8 cellular contexts compared by ENCODE assay signal in genomic region chr19:57389730-57390598, GRCh38. TPM values are rescaled to one million over a fixed set of nuclear protein-coding genes. Genes with fewer than 3 reads are reported as not detected.
A peak's percentile ranks its signal among the peaks of the same experiment; 100 is the strongest.
DNase-seq lines count a peak whose midpoint lies in the region; ATAC-seq and TF ChIP-seq lines count a peak whose summit lies in the region.

TSS of gene ZNF548 (plus strand) at chr19:57389854. CDS start at chr19:57390100, 246 bp downstream.

- BruUV-seq in IMR-90 (replicated peaks; lab: Mats Ljungman, UMichigan), result no TSS peak

- peak within 1 kb of the TSS; percentile 93 for H2AK9ac ChIP-seq in IMR-90 (replicated peaks; ENCODE audit: low read depth, low read length, poor library complexity)

- TF ChIP-seq CTCF in IMR-90 (conservative IDR thresholded peaks at IDR 0.05; ENCODE audit: low read depth, low read length) (peak; percentile 34), epithelial cell of esophagus (IDR thresholded peaks at IDR 0.05; ENCODE audit: insufficient read depth, low read depth, low read length, missing control alignments) (no peak), mucosa of descending colon (IDR thresholded peaks at IDR 0.05) (no peak)

- peak within 1 kb of the TSS; percentile 11; the same call in 1 of the 2 replicates for H3K18ac ChIP-seq in IMR-90 (ENCODE audit: low read depth, low read length)

- no peaks in the 10 kb centered on the region for H3K9me1 ChIP-seq in IMR-90 (ENCODE audit: insufficient read depth, low read length)

- DNase-seq in DMS153 (lab: John Stamatoyannopoulos, UW) (peak; percentile 96), IMR-90 (peak; percentile 100), OCI-M2 (lab: John Stamatoyannopoulos, UW; ENCODE audit: unreplicated experiment) (peak; percentile 97), activated T-cell treated with anti-CD3 and anti-CD28 coated beads for 4 hours (peak; percentile 98), epithelial cell of esophagus (ENCODE audit: low read depth) (peak; percentile 98), mucosa of descending colon (peak; percentile 92 to 96 (median 96))
- DNase-seq in stimulated activated CD8-positive, alpha-beta memory T cell treated with anti-CD3 and anti-CD28 coated beads, Interleukin-4, amount 100 ng/mL, for 24 hours (ENCODE audit: low read depth), result peak; percentile 99

- peak within 1 kb of the TSS; percentile 49 for H3K9ac ChIP-seq in IMR-90 (ENCODE audit: low read depth, low read length)

- H3K56ac ChIP-seq in IMR-90 (ENCODE audit: extremely low read depth, insufficient read depth, low read length), result peak within 1 kb of the TSS; percentile 65

- H2BK120ac ChIP-seq in IMR-90 (ENCODE audit: low read depth, low read length), result peak within 1 kb of the TSS; percentile 27

- peak within 1 kb of the TSS; percentile 67 for H2BK5ac ChIP-seq in IMR-90 (ENCODE audit: low read depth, low read length, poor library complexity, severe bottlenecking)

- H4K20me1 ChIP-seq in IMR-90 (ENCODE audit: insufficient read depth, low read length), result peaks cover 4% of the 10 kb centered on the region; the same call in 1 of the 2 replicates

- no peaks in the 10 kb centered on the region for H3K27me3 ChIP-seq in IMR-90 (ENCODE audit: control insufficient read depth, insufficient read depth, low read length)

- dilution Hi-C loops in IMR-90 (cut with HindIII; ENCODE audit: low sequenced_read_pairs, unreplicated experiment), result no loop called here

- peak within 1 kb of the TSS; percentile 16; the same call in 1 of the 2 replicates for H2BK20ac ChIP-seq in IMR-90 (ENCODE audit: low read depth, low read length)

- in situ Hi-C loops in IMR-90 (cut with MboI; ENCODE audit: low sequenced_read_pairs), result loop anchor here (25.0 kb wide), 1 partner anchor 978 kb away; the partner anchor contains the start of gene ZNF583

- POLR2A ChIA-PET in IMR-90 (lab: Charles Lee; ENCODE audit: unreplicated experiment), result interaction anchor here (0.5 to 1.0 kb wide), 2 partner anchors 27 to 285 kb away, joined by 3 read pairs; no protein-coding TSS in a partner anchor

- peak; percentile 87 for TF ChIP-seq POLR2A in IMR-90 (IDR thresholded peaks at IDR 0.05; ENCODE audit: low read depth, low read length)

- H4K8ac ChIP-seq in IMR-90 (ENCODE audit: low read depth in 2 of 2, low read length in 2 of 2), result peak within 1 kb of the TSS; percentile 98

- H3K4me3 ChIP-seq in IMR-90 (ENCODE audit: insufficient read depth, low read depth, low read length) (peak within 1 kb of the TSS; percentile 50), epithelial cell of esophagus (ENCODE audit: low read length) (peak within 1 kb of the TSS; percentile 94), mucosa of descending colon (peak within 1 kb of the TSS; percentile 70)

- no peak for TF ChIP-seq RAD21 in IMR-90 (IDR thresholded peaks at IDR 0.05; ENCODE audit: low read length)

- peak within 1 kb of the TSS; percentile 50; the same call in 1 of the 2 replicates for H3K23ac ChIP-seq in IMR-90 (ENCODE audit: low read depth, low read length)

- H3K4me1 ChIP-seq in IMR-90 (ENCODE audit: control insufficient read depth, insufficient read depth, low read length) (peaks cover 2% of the 10 kb centered on the region; the same call in 1 of the 2 replicates), mucosa of descending colon (ENCODE audit: low read depth) (no peaks in the 10 kb centered on the region)

- 0% methylated on average over 28 of the region's 50 CpGs; no CpG with 5 or more reads in 1 of the 2 experiments for WGBS in IMR-90 (ENCODE audit: extremely low coverage in 2 of 2, insufficient read length in 1 of 2), 2 experiments

- H2BK15ac ChIP-seq in IMR-90 (ENCODE audit: low read depth, low read length), result peak within 1 kb of the TSS; percentile 96

- H3K14ac ChIP-seq in IMR-90 (replicated peaks; ENCODE audit: low read depth, low read length), result peak within 1 kb of the TSS; percentile 66

- peak within 1 kb of the TSS; percentile 95 for H2AFZ ChIP-seq in IMR-90 (replicated peaks; ENCODE audit: low read length, poor library complexity)

- CTCF ChIA-PET in IMR-90 (lab: Yijun Ruan, JAX), result interaction anchor here (0.7 to 1.0 kb wide), 2 partner anchors 16 to 23 kb away, joined by 3 to 4 read pairs; no protein-coding TSS in a partner anchor

- peak within 1 kb of the TSS; percentile 84 for H3K4me2 ChIP-seq in IMR-90 (ENCODE audit: low read depth, low read length)

- ATAC-seq in GM21528 (IDR thresholded peaks at IDR 0.05; ENCODE audit: low FRiP score, unreplicated experiment) (peak; percentile 98), IMR-90 (ENCODE audit: low read depth) (peak; percentile 96), mucosa of descending colon (peak; percentile 100)

- intact Hi-C loops in IMR-90 (cut with micrococcal nuclease), result no loop called here
- intact Hi-C loops in mucosa of descending colon (cut with DNase I, micrococcal nuclease), result no loop called here

- H3K79me1 ChIP-seq in IMR-90 (ENCODE audit: low read depth in 1 of 2, low read length in 2 of 2), result peaks cover 4 to 31% of the 10 kb centered on the region in 2 experiments; a peak in 3 of 4 replicates

- peak within 1 kb of the TSS; percentile 72 for H4K91ac ChIP-seq in IMR-90 (ENCODE audit: insufficient read depth, low read depth, low read length)

- peak within 1 kb of the TSS; percentile 51 for H3K4ac ChIP-seq in IMR-90 (ENCODE audit: low read depth, low read length)

- H2AK5ac ChIP-seq in IMR-90 (ENCODE audit: low read depth, low read length), result peak within 1 kb of the TSS; percentile 50

- H3K36me3 ChIP-seq in IMR-90 (ENCODE audit: control insufficient read depth, insufficient read depth, low read length) (peaks cover 8% of the 10 kb centered on the region), mucosa of descending colon (ENCODE audit: low read depth) (no peaks in the 10 kb centered on the region)

- peak within 1 kb of the TSS; percentile 93 for H4K5ac ChIP-seq in IMR-90 (ENCODE audit: low read depth, low read length)

- H3K9me3 ChIP-seq in IMR-90 (ENCODE audit: control insufficient read depth, insufficient read depth, low read length) (no peaks in the 10 kb centered on the region), mucosa of descending colon (peaks cover 12% of the 10 kb centered on the region)

- H3K27ac ChIP-seq in IMR-90 (ENCODE audit: insufficient read depth, low read length), result peak within 1 kb of the TSS; percentile 31

TF ChIP-seq in IMR-90, 13 proteins besides CTCF, POLR2A, EP300 and RAD21:
- 0 out of 2 replicates have a peak, but pooled peaks have one; percentile 23 for TF ChIP-seq MAZ (IDR thresholded peaks at IDR 0.05; ENCODE audit: borderline replicate concordance, low read depth, low read length)
- no peak for TF ChIP-seq CHD1 (IDR thresholded peaks at IDR 0.05; ENCODE audit: low read depth, low read length)
- 0 out of 2 replicates have a peak, but pooled peaks have one; percentile 8 for TF ChIP-seq SMC3 (IDR thresholded peaks at IDR 0.05; ENCODE audit: low read depth, low read length)
- no peak for TF ChIP-seq MAFK (IDR thresholded peaks at IDR 0.05; ENCODE audit: low read depth, low read length)
- TF ChIP-seq CEBPB (IDR thresholded peaks at IDR 0.05; ENCODE audit: low read depth, low read length), result peak; percentile 95
- TF ChIP-seq FOS (IDR thresholded peaks at IDR 0.05; ENCODE audit: low read depth, low read length), result peak; percentile 53
- TF ChIP-seq BHLHE40 (IDR thresholded peaks at IDR 0.05; ENCODE audit: low read depth, low read length), result 0 out of 2 replicates have a peak, but pooled peaks have one; percentile 6
- TF ChIP-seq NFE2L2 (IDR thresholded peaks at IDR 0.05; ENCODE audit: low read depth, low read length), result no peak; the same call in 1 of the 2 replicates

RNA-seq across cellular contexts. Expression of gene ZNF548, which starts in this region (rescaled TPM):
- total RNA-seq in IMR-90 (2012; rRNA removed) (23.9 and 24.2 TPM in 2 replicates), mucosa of descending colon (10 to 100 TPM in 2 of 3 donors, 1 to 10 TPM in 1; 8.3 to 23.2 (median 10.3) TPM)
- 6.9 and 7.5 TPM in 2 replicates for polyA plus RNA-seq in IMR-90 (2012; rRNA removed)
- polyA plus RNA-seq in IMR-90 (2012; cell fraction: cytosol; rRNA removed), result 6.4 and 11.3 TPM in 2 replicates
- 14.0 and 23.8 TPM in 2 replicates for polyA plus RNA-seq in IMR-90 (2012; cell fraction: nucleus; rRNA removed; ENCODE audit: low replicate concordance)

Comparison
In these comparisons a context has a peak if more than half of its experiments do, and no peak if none do; other contexts are left out.
1. Peak in every context shown above with its lines: DNase-seq, ATAC-seq, H3K4me3 ChIP-seq and H3K27ac ChIP-seq.